1 cellular context compared by ENCODE assay signal in genomic region chr11:69443968-69444364, GRCh38.
TF ChIP-seq lines count a peak whose summit lies in the region.

No MANE protein-coding gene starts in this region.

TF ChIP-seq in GM23338, 12 proteins besides CTCF, POLR2A, EP300 and RAD21 (continued from another document):
- TF ChIP-seq EZH2 (IDR thresholded peaks at IDR 0.05; ENCODE audit: low read depth, unreplicated experiment): no peak
- TF ChIP-seq ZNF114 (CRISPR knock-in tag; IDR thresholded peaks at IDR 0.05): no peak
- no peak for TF ChIP-seq ZNF462 (CRISPR knock-in tag; IDR thresholded peaks at IDR 0.05)
- no peak for TF ChIP-seq ZNF331 (CRISPR knock-in tag; IDR thresholded peaks at IDR 0.05; ENCODE audit: low read depth)
- TF ChIP-seq STAT1 (IDR thresholded peaks at IDR 0.05; ENCODE audit: unreplicated experiment): no peak
- no peak for TF ChIP-seq JUNB (IDR thresholded peaks at IDR 0.05; ENCODE audit: unreplicated experiment)
